Comparison of ENCODE assay signal across 8 cellular contexts in genomic region chr19:11197291-11198174, GRCh38. TPM values are rescaled to one million over a fixed set of nuclear protein-coding genes. Genes with fewer than 3 reads are reported as not detected.
DNase-seq lines count a peak whose midpoint lies in the region; ATAC-seq and TF ChIP-seq lines count a peak whose summit lies in the region.

Gene KANK2, minus strand, starts transcription at chr19:11197545. Its CDS starts 3,034 bp downstream, at chr19:11194511.

- peaks cover 39% of the 10 kb centered on the region for H3K4me1 Mint-ChIP-seq in chondrocyte (ENCODE audit: low read depth)

- H3K36me3 ChIP-seq in kidney epithelial cell (ENCODE audit: control insufficient read depth, insufficient read depth, low read length) = peaks cover 1% of the 10 kb centered on the region

- H3K27ac Mint-ChIP-seq in chondrocyte (ENCODE audit: unreplicated experiment) = peak within 1 kb of the TSS; percentile 65

- no peaks in the 10 kb centered on the region for H3K27me3 Mint-ChIP-seq in chondrocyte (ENCODE audit: low read depth)

- peak; percentile 77 for ATAC-seq in HG03045 (IDR thresholded peaks at IDR 0.05; ENCODE audit: unreplicated experiment)

- TF ChIP-seq CTCF in chondrocyte (IDR thresholded peaks at IDR 0.05) (peak; percentile 43), kidney epithelial cell (IDR thresholded peaks at IDR 0.05; ENCODE audit: insufficient read depth, low read length, poor library complexity, severe bottlenecking) (no peak)

- H3K27me3 ChIP-seq in kidney epithelial cell (ENCODE audit: control insufficient read depth, insufficient read depth, low read length) = no peaks in the 10 kb centered on the region

- H3K4me3 ChIP-seq in kidney epithelial cell (ENCODE audit: low read depth, low read length) = peak within 1 kb of the TSS; percentile 90

- peak; percentile 61 to 66 for DNase-seq in NCI-H187 (lab: John Stamatoyannopoulos, UW)
- DNase-seq in NCI-H187 treated with DMSO at 0.1 percent for 48 hours (lab: John Stamatoyannopoulos, UW) = no peak
- peak; percentile 66 for DNase-seq in NCI-H2227 treated with DMSO at 0.1 percent for 48 hours (lab: John Stamatoyannopoulos, UW)
- peak; percentile 68 for DNase-seq in activated CD4-positive, alpha-beta T cell treated with anti-CD3 and anti-CD28 coated beads for 24 hours (ENCODE audit: low read depth in 2 of 2)
- peak; percentile 90 for DNase-seq in chondrocyte (ENCODE audit: low spot score)
- no peak for DNase-seq in kidney epithelial cell (ENCODE audit: low read depth)
- peak; percentile 82 for DNase-seq in stimulated activated CD4-positive, alpha-beta T cell treated with anti-CD3 and anti-CD28 coated beads, Interleukin-15, amount 100 ng/mL, for 24 hours

- peaks cover 4% of the 10 kb centered on the region for H3K36me3 Mint-ChIP-seq in chondrocyte (ENCODE audit: low read depth)

- H3K4me3 Mint-ChIP-seq in chondrocyte (ENCODE audit: unreplicated experiment) = peak within 1 kb of the TSS; percentile 92

- no peaks in the 10 kb centered on the region for H3K9me3 Mint-ChIP-seq in chondrocyte (ENCODE audit: low read depth)

RNA-seq across cellular contexts. Expression of gene KANK2, which starts in this region (rescaled TPM):
- total RNA-seq in chondrocyte (238 to 345 TPM (median 243 TPM) in 3 replicates), kidney epithelial cell (42.9 and 50.6 TPM in 2 replicates)

Comparison
In these comparisons a context has a peak if more than half of its experiments do, and no peak if none do; other contexts are left out.
1. DNase-seq: peak in NCI-H187 (2 of 2), NCI-H2227 treated with DMSO at 0.1 percent for 48 hours (single experiment), activated CD4-positive, alpha-beta T cell treated with anti-CD3 and anti-CD28 coated beads for 24 hours (2 of 2), chondrocyte (single experiment) and stimulated activated CD4-positive, alpha-beta T cell treated with anti-CD3 and anti-CD28 coated beads, Interleukin-15, amount 100 ng/mL, for 24 hours (single experiment); none in NCI-H187 treated with DMSO at 0.1 percent for 48 hours (single experiment) and kidney epithelial cell (single experiment).